9 cellular contexts compared by ENCODE assay signal in the genomic region with DNA sequence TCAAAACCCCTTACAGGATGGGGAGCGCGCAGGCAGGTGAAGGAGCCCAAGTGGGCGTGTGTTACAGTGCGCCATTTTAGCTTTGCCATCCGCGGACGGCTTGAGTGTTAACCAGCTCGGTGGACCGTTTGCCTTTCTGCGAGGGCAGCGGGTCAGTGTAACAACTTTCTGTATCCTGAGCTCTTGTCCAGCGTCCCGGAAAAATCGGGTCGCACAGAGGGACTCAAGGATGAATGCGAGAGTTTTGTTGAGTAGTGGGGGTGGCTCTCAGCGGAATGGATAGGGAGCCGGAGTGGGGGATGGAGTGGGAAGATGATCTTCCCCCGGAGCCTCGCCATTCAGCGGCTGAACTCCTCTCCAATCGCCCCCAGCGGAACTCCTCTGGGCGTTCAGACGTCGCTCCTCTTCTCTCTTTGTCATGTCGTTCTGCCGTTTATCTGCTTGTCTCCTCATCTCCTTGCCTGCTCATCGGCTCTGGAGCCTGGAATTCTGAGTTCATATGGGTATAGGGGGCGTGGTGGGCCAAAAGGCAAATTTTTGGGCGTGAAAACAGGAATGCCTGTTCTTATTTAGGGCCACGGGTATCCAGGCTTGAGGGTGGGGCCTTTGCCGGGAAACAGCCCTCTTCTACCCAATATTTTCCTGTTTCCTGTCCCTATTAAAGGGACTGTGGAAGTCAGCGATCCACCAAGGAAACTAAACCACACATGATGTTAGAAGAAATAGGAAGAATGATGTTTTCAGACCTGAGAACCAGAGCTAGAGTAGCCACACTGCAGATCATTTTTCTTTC.
DNase-seq lines count a peak whose midpoint lies in the region; ATAC-seq, FAIRE-seq and TF ChIP-seq lines count a peak whose summit lies in the region.
"Had no signal": no experiment of that assay in that cellular context is flagged by ENCODE, and none has a peak within 500 bp of the region (broad histone marks: within the 10 kb centered on the region; RNA-seq: fewer than 3 reads in every experiment).

No MANE protein-coding gene starts in this region.

- H4K20me1 ChIP-seq in IMR-90 (ENCODE audit: insufficient read depth, low read length) (no peaks in the 10 kb centered on the region), HepG2 (ENCODE audit: insufficient read depth, low read length) (no peaks in the 10 kb centered on the region)

- DNase-seq in IMR-90 (no peak), esophagus squamous epithelium (lab: John Stamatoyannopoulos, UW) (no peak), HepG2 (ENCODE audit: low spot score) (no peak), stomach (no peak), COR-L47 (lab: John Stamatoyannopoulos, UW) (no peak)
- DNase-seq in activated CD4-positive, alpha-beta T cell treated with anti-CD3 and anti-CD28 coated beads, Interleukin-2, amount 50 U/mL, for 48 hours = no peak
- DNase-seq: activated CD8-positive, alpha-beta memory T cell treated with anti-CD3 and anti-CD28 coated beads, Interleukin-2, amount 50 U/mL, for 4 hours had no signal

- H2BK20ac ChIP-seq in IMR-90 (ENCODE audit: low read depth, low read length) = no peak overlapping the region

- H2AK9ac ChIP-seq in IMR-90 (replicated peaks; ENCODE audit: low read depth, low read length, poor library complexity) = no peak overlapping the region

- H4K91ac ChIP-seq in IMR-90 (ENCODE audit: insufficient read depth, low read depth, low read length) = no peak overlapping the region

- H4K5ac ChIP-seq in IMR-90 (ENCODE audit: low read depth, low read length) = no peak overlapping the region

- H3K79me2 ChIP-seq in HepG2 (ENCODE audit: insufficient read depth, low read length) = no peaks in the 10 kb centered on the region

- H3K14ac ChIP-seq in IMR-90 (replicated peaks; ENCODE audit: low read depth, low read length) = no peak overlapping the region

- no peak overlapping the region for H3K23ac ChIP-seq in IMR-90 (ENCODE audit: low read depth, low read length)

- CTCF ChIA-PET in IMR-90 (lab: Yijun Ruan, JAX) (no interaction called here), HepG2 (lab: Yijun Ruan, JAX; ENCODE audit: low intra/inter-chr PET ratio, low total read pairs) (no interaction called here)

- WGBS in IMR-90 (ENCODE audit: extremely low coverage in 2 of 2, insufficient read length in 1 of 2), 2 experiments = 26% methylated on average over 16 of the region's 34 CpGs; no CpG with 5 or more reads in 1 of the 2 experiments
- WGBS in esophagus squamous epithelium, 2 donors = 16 to 26% methylated on average over 22 to 26 of the region's 34 CpGs
- 22% methylated on average over 29 of the region's 34 CpGs for WGBS in HepG2 (ENCODE audit: low lambda C conversion rate)
- WGBS in stomach, 5 donors = 17 to 32% (median 22%) methylated on average over 34 of the region's 34 CpGs

- H3K18ac ChIP-seq in IMR-90 (ENCODE audit: low read depth, low read length) = no peak overlapping the region

- ATAC-seq in IMR-90 (ENCODE audit: low read depth) (no peak), HepG2 (peak; percentile 46; the same call in 2 of the 3 replicates), HG02981 (IDR thresholded peaks at IDR 0.05; ENCODE audit: unreplicated experiment) (no peak), GM21717 (IDR thresholded peaks at IDR 0.05; ENCODE audit: unreplicated experiment) (no peak)

- no peaks in the 10 kb centered on the region for H3K27me3 ChIP-seq in IMR-90 (ENCODE audit: control insufficient read depth, insufficient read depth, low read length)
- H3K27me3 ChIP-seq in esophagus squamous epithelium = no peaks in the 10 kb centered on the region
- H3K27me3 ChIP-seq in HepG2 (ENCODE audit: control insufficient read depth in 1 of 2, insufficient read depth in 2 of 2, low read length in 2 of 2) = no peaks in the 10 kb centered on the region
- H3K27me3 ChIP-seq in stomach = peaks cover 0 to 7% (median 0%) of the 10 kb centered on the region in 3 donors

- no peak for TF ChIP-seq POLR2A in IMR-90 (IDR thresholded peaks at IDR 0.05; ENCODE audit: low read depth, low read length)
- TF ChIP-seq POLR2A in esophagus squamous epithelium (IDR thresholded peaks at IDR 0.05) = no peak
- TF ChIP-seq POLR2A in HepG2 (IDR thresholded peaks at IDR 0.05; ENCODE audit: insufficient read depth in 1 of 2, low read depth in 2 of 2, low read length in 2 of 2) = no peak
- no peak for TF ChIP-seq POLR2A in stomach (IDR thresholded peaks at IDR 0.05)

- H3K9ac ChIP-seq in IMR-90 (ENCODE audit: low read depth, low read length) (no peak overlapping the region), HepG2 (ENCODE audit: insufficient read depth, low read depth, low read length) (no peak overlapping the region)

- H3K79me1 ChIP-seq in IMR-90 (ENCODE audit: low read depth in 1 of 2, low read length in 2 of 2) = no peaks in the 10 kb centered on the region

- no peak overlapping the region for H4K8ac ChIP-seq in IMR-90 (ENCODE audit: low read depth in 2 of 2, low read length in 2 of 2)

- H2BK15ac ChIP-seq in IMR-90 (ENCODE audit: low read depth, low read length) = no peak overlapping the region

- H3K56ac ChIP-seq in IMR-90 (ENCODE audit: extremely low read depth, insufficient read depth, low read length) = no peak overlapping the region

- H2BK120ac ChIP-seq in IMR-90 (ENCODE audit: low read depth, low read length) = no peak overlapping the region

- intact Hi-C loops in IMR-90 (cut with micrococcal nuclease) (no loop called here), esophagus squamous epithelium (cut with DNase I) (no loop called here), HepG2 (cut with micrococcal nuclease; ENCODE audit: unreplicated experiment) (no loop called here), stomach (cut with DNase I; ENCODE audit: low total_unique reads) (no loop called here)

- H3K4ac ChIP-seq in IMR-90 (ENCODE audit: low read depth, low read length) = no peak overlapping the region

- H2AK5ac ChIP-seq in IMR-90 (ENCODE audit: low read depth, low read length) = no peak overlapping the region

- no peak for TF ChIP-seq CTCF in IMR-90 (conservative IDR thresholded peaks at IDR 0.05; ENCODE audit: low read depth, low read length)
- TF ChIP-seq CTCF in esophagus squamous epithelium (IDR thresholded peaks at IDR 0.05) = no peak
- no peak for TF ChIP-seq CTCF in HepG2 (CRISPR knock-in tag; IDR thresholded peaks at IDR 0.05)
- no peak for TF ChIP-seq CTCF in stomach (IDR thresholded peaks at IDR 0.05)

- FAIRE-seq in HepG2 (lab: Jason Lieb, UNC) = no peak

- H3K27ac ChIP-seq in IMR-90 (ENCODE audit: insufficient read depth, low read length) = no peak overlapping the region
- H3K27ac ChIP-seq in esophagus squamous epithelium = no peak overlapping the region
- no peak overlapping the region for H3K27ac ChIP-seq in HepG2 (ENCODE audit: extremely low read length, insufficient read depth, low read length)
- no peak overlapping the region for H3K27ac ChIP-seq in stomach

- H2BK5ac ChIP-seq in IMR-90 (ENCODE audit: low read depth, low read length, poor library complexity, severe bottlenecking) = no peak overlapping the region

- TF ChIP-seq EP300 in HepG2 (IDR thresholded peaks at IDR 0.05; ENCODE audit: low read depth in 2 of 2, low read length in 2 of 2) (no peak), HepG2 (CRISPR knock-in tag; IDR thresholded peaks at IDR 0.05; ENCODE audit: borderline replicate concordance) (no peak), stomach (IDR thresholded peaks at IDR 0.05) (no peak)

- H2AFZ ChIP-seq in IMR-90 (replicated peaks; ENCODE audit: low read length, poor library complexity) (peak overlapping the region; percentile 63), HepG2 (ENCODE audit: low read length) (no peak overlapping the region)

- dilution Hi-C loops in IMR-90 (cut with HindIII; ENCODE audit: low sequenced_read_pairs, unreplicated experiment) = no loop called here

- H3K4me3 ChIP-seq in IMR-90 (ENCODE audit: insufficient read depth, low read depth, low read length) (no peak overlapping the region), esophagus squamous epithelium (peak overlapping the region in 3 of 4 donors; percentile 22 to 46 (median 34)), HepG2 (replicated peaks in 1 of 3; ENCODE audit: insufficient read depth in 1 of 3, low read depth in 2 of 3, low read length in 3 of 3) (peak overlapping the region in 1 of 3 experiments; percentile 5; a peak in 1 of 6 replicates), stomach (peak overlapping the region; percentile 23 to 44 (median 40))

- in situ Hi-C loops in IMR-90 (cut with MboI; ENCODE audit: low sequenced_read_pairs) (no loop called here), HepG2 (cut with HindIII; ENCODE audit: extremely low pct_ligation_motif_present, low pct_unique_long_range_greater_than_20kb) (no loop called here)

- BruUV-seq in IMR-90 (replicated peaks; lab: Mats Ljungman, UMichigan) (no TSS peak), HepG2 (replicated peaks; lab: Mats Ljungman, UMichigan) (no TSS peak)

- POLR2A ChIA-PET in IMR-90 (lab: Charles Lee; ENCODE audit: unreplicated experiment) = no interaction called here
- POLR2A ChIA-PET in HepG2 (lab: Yijun Ruan, JAX) = no interaction called here

- H3K9me3 ChIP-seq in IMR-90 (ENCODE audit: control insufficient read depth, insufficient read depth, low read length) = no peaks in the 10 kb centered on the region; the same call in 1 of the 2 replicates
- H3K9me3 ChIP-seq in esophagus squamous epithelium = no peaks in the 10 kb centered on the region
- H3K9me3 ChIP-seq in HepG2 (ENCODE audit: low read length) = no peaks in the 10 kb centered on the region
- peaks cover 0 to 6% (median 0%) of the 10 kb centered on the region in 4 donors for H3K9me3 ChIP-seq in stomach

- H3K4me2 ChIP-seq in IMR-90 (ENCODE audit: low read depth, low read length) = peak overlapping the region; percentile 28; the same call in 1 of the 2 replicates
- H3K4me2 ChIP-seq in HepG2 (ENCODE audit: low read depth, low read length) = peak overlapping the region; percentile 30

- TF ChIP-seq RAD21 in IMR-90 (IDR thresholded peaks at IDR 0.05; ENCODE audit: low read length) = no peak
- no peak for TF ChIP-seq RAD21 in HepG2 (CRISPR knock-in tag; IDR thresholded peaks at IDR 0.05)

- H3K4me1 ChIP-seq in IMR-90 (ENCODE audit: control insufficient read depth, insufficient read depth, low read length) = no peaks in the 10 kb centered on the region
- peaks cover 0 to 12% (median 0%) of the 10 kb centered on the region in 3 donors for H3K4me1 ChIP-seq in esophagus squamous epithelium
- H3K4me1 ChIP-seq in HepG2 (ENCODE audit: insufficient read depth, low read length) = no peaks in the 10 kb centered on the region
- H3K4me1 ChIP-seq in stomach = peaks cover 0 to 12% (median 7%) of the 10 kb centered on the region in 4 donors

- no peaks in the 10 kb centered on the region for H3K9me1 ChIP-seq in IMR-90 (ENCODE audit: insufficient read depth, low read length)

- H3K36me3 ChIP-seq in IMR-90 (ENCODE audit: control insufficient read depth, insufficient read depth, low read length) (no peaks in the 10 kb centered on the region), esophagus squamous epithelium (no peaks in the 10 kb centered on the region), HepG2 (replicated peaks in 1 of 2; ENCODE audit: control insufficient read depth in 1 of 2, insufficient read depth in 2 of 2, low read length in 2 of 2) (no peaks in the 10 kb centered on the region), stomach (no peaks in the 10 kb centered on the region)

TF ChIP-seq in HepG2, 621 proteins besides CTCF, POLR2A, EP300 and RAD21:
- TF ChIP-seq, protein P1, sequence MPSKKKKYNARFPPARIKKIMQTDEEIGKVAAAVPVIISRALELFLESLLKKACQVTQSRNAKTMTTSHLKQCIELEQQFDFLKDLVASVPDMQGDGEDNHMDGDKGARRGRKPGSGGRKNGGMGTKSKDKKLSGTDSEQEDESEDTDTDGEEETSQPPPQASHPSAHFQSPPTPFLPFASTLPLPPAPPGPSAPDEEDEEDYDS (CRISPR knock-in tag; IDR thresholded peaks at IDR 0.05) = no peak
